1 cellular context compared by ENCODE assay signal in the genomic region with DNA sequence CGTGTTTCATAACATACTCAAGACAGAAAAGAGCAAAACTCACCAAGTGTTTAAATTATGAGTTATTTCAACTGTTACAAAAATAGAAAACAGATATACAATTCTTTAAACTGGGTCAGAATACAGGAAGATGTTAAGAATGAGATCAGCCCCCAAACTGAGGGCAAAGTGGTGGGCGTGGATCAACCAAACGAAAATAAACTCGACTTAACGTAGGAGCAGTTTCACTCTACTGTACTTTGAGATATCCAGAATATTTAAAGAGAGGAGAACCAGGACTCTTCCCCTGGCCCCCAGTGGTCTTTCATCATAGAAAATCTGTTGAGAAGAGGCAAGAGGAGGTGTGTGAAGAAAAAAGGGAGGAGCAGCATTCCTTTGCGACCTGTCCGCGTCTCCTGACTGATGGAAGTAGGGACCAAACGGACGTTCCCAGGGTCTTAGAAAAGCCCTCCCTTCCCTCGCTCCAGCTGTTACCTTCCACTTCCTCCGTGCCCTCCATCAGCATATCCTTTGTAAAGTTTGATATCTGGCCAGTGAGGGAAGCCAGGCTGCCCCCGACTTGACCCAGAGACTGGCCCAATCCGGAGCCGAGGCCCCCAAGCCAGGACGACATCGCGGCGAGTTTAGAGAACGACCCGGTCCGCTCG.
TF ChIP-seq lines count a peak whose summit lies in the region.

No MANE protein-coding gene starts in this region.

TF ChIP-seq in GM23338, 12 proteins besides CTCF, POLR2A, EP300 and RAD21 (continued from another document):
- TF ChIP-seq, protein P1, sequence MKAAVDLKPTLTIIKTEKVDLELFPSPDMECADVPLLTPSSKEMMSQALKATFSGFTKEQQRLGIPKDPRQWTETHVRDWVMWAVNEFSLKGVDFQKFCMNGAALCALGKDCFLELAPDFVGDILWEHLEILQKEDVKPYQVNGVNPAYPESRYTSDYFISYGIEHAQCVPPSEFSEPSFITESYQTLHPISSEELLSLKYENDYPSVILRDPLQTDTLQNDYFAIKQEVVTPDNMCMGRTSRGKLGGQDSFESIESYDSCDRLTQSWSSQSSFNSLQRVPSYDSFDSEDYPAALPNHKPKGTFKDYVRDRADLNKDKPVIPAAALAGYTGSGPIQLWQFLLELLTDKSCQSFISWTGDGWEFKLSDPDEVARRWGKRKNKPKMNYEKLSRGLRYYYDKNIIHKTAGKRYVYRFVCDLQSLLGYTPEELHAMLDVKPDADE (IDR thresholded peaks at IDR 0.05) = no peak; the same call in 1 of the 2 replicates
- TF ChIP-seq POLR2AphosphoS5 (IDR thresholded peaks at IDR 0.05; ENCODE audit: low read depth) = no peak; the same call in 1 of the 2 replicates
